In the genomic region with DNA sequence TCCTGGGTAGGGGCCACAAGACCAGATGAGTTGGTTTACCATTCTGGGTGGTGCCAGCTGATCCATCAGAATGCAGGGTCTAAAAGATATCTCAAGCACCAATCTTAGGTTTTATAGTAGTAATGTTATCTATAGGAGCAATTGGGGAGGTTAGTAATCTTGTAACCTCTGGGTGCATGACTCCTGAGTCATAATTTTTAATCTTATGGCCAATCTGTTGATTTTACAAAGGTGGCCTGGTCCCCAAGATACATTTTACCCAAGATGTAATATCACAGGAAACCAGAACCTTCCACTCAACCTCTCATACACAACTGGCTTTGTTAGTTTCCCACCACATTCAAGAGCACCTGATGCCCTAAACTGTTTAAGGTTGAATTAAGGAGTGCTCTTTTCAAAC, we compare ENCODE assay signal across 27 cellular contexts.
"Had no signal": no experiment of that assay in that cellular context is flagged by ENCODE, and none has a peak within 500 bp of the region (broad histone marks: within the 10 kb centered on the region; RNA-seq: fewer than 3 reads in every experiment).

No MANE protein-coding gene starts in this region.

- H3K4me3 Mint-ChIP-seq: activated CD8-positive, alpha-beta T cell treated with anti-CD3 and anti-CD28 coated beads for 36 hours; activated naive CD4-positive, alpha-beta T cell treated with anti-CD3 and anti-CD28 coated beads, Interleukin-2, amount 10 ng/mL, durations not matched to agents 7 days and 5 days; activated T-cell treated with anti-CD3 and anti-CD28 coated beads, Interleukin-2, amount 50 U/mL, for 4 hours; WTC11 had no signal

- H3K36me3 ChIP-seq: adrenal gland, esophagus squamous epithelium, gastroesophageal sphincter had no signal

- DNase-seq: activated CD4-positive, alpha-beta T cell treated with anti-CD3 and anti-CD28 coated beads for 48 hours; activated CD4-positive, alpha-beta T cell treated with anti-CD3 and anti-CD28 coated beads, Interleukin-2, amount 50 U/mL, for 1 hour; activated CD4-positive, alpha-beta T cell treated with anti-CD3 and anti-CD28 coated beads, Interleukin-2, amount 50 U/mL, for 48 hours; activated CD8-positive, alpha-beta memory T cell treated with anti-CD3 and anti-CD28 coated beads for 24 hours; activated CD8-positive, alpha-beta T cell treated with anti-CD3 and anti-CD28 coated beads for 36 hours; activated gamma-delta T cell; activated naive CD4-positive, alpha-beta T cell; activated naive CD4-positive, alpha-beta T cell treated with anti-CD3 and anti-CD28 coated beads, Interleukin-2, amount 10 ng/mL, durations not matched to agents 7 days and 5 days; activated T-cell treated with anti-CD3 and anti-CD28 coated beads, Interleukin-2, amount 50 U/mL, for 4 hours; adrenal gland; amygdala; aorta; body of pancreas; caudate nucleus; cortex of kidney; dermis blood vessel endothelial cell; effector CD4-positive, alpha-beta T cell; effector memory CD8-positive, alpha-beta T cell; esophagus squamous epithelium; foreskin melanocyte had no signal

- H3K4me1 ChIP-seq: adrenal gland, body of pancreas had no signal

- H3K27me3 ChIP-seq: adrenal gland, body of pancreas, esophagus squamous epithelium, gastroesophageal sphincter had no signal

- FAIRE-seq: colon had no signal

- ATAC-seq: activated CD4-positive, CD25-positive, alpha-beta regulatory T cell treated with anti-CD3 and anti-CD28 coated beads, Interleukin-2, amount 50 U/mL, for 24 hours; activated CD8-positive, alpha-beta T cell treated with anti-CD3 and anti-CD28 coated beads for 36 hours; activated naive CD4-positive, alpha-beta T cell treated with anti-CD3 and anti-CD28 coated beads, Interleukin-2, amount 50 U/mL, for 72 hours; activated T-cell treated with anti-CD3 and anti-CD28 coated beads, Interleukin-2, amount 50 U/mL, for 4 hours; body of pancreas; effector memory CD8-positive, alpha-beta T cell; gastroesophageal sphincter had no signal

- H3K9me3 Mint-ChIP-seq: effector memory CD8-positive, alpha-beta T cell had no signal

- H3K9me3 ChIP-seq: adrenal gland, body of pancreas had no signal

- H3K4me3 ChIP-seq: adrenal gland, body of pancreas, esophagus squamous epithelium, gastroesophageal sphincter had no signal

- H3K27ac ChIP-seq: adrenal gland, body of pancreas, epithelial cell of prostate, esophagus squamous epithelium, gastroesophageal sphincter, VCaP had no signal

- H3K27ac Mint-ChIP-seq: activated CD8-positive, alpha-beta T cell treated with anti-CD3 and anti-CD28 coated beads for 36 hours; activated naive CD4-positive, alpha-beta T cell treated with anti-CD3 and anti-CD28 coated beads, Interleukin-2, amount 50 U/mL, for 72 hours; effector memory CD8-positive, alpha-beta T cell; WTC11 had no signal

- H3K27me3 Mint-ChIP-seq: activated CD8-positive, alpha-beta T cell treated with anti-CD3 and anti-CD28 coated beads for 36 hours; activated naive CD4-positive, alpha-beta T cell treated with anti-CD3 and anti-CD28 coated beads, Interleukin-2, amount 10 ng/mL, durations not matched to agents 7 days and 5 days; effector memory CD8-positive, alpha-beta T cell had no signal
